In the genomic region with DNA sequence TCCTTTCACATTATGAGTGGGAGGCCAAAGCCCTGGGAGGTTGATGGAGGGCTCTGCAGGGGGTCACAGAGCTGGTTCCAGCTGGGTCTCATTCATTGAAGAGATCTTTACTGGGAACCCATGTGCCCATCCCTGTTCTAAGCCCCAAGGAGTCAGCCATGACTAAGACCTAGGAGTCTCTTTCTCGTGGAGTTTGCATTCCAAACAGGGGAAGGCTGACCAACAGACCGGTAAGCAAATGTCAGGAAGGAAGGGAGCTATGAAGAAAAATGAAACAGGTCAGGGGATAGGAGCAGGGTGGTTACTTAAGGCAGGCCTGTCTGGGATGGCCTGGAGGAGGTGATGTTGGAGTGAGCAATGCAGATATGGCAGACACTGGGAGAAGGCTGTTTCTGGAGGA, we compare ENCODE assay signal across 19 cellular contexts. TPM values are rescaled to one million over a fixed set of nuclear protein-coding genes. Genes with fewer than 3 reads are reported as not detected.
DNase-seq lines count a peak whose midpoint lies in the region; ATAC-seq, FAIRE-seq and TF ChIP-seq lines count a peak whose summit lies in the region.
"Had no signal": no experiment of that assay in that cellular context is flagged by ENCODE, and none has a peak within 500 bp of the region (broad histone marks: within the 10 kb centered on the region; RNA-seq: fewer than 3 reads in every experiment).

No MANE protein-coding gene starts in this region.

- TF ChIP-seq CTCF in astrocyte (IDR thresholded peaks at IDR 0.05; ENCODE audit: insufficient read depth, low read depth, low read length) (no peak), nephron progenitor cell (IDR thresholded peaks at IDR 0.05) (no peak)

- H3K27ac Mint-ChIP-seq in astrocyte (ENCODE audit: unreplicated experiment): no peak overlapping the region
- H3K27ac Mint-ChIP-seq in nephron progenitor cell: peak overlapping the region; percentile 35
- no peak overlapping the region for H3K27ac Mint-ChIP-seq in CD4-positive, alpha-beta memory T cell
- H3K27ac Mint-ChIP-seq: CD14-positive monocyte; CD8-positive, alpha-beta memory T cell had no signal

- peaks cover 4% of the 10 kb centered on the region for H3K36me3 Mint-ChIP-seq in astrocyte (ENCODE audit: low read depth, unreplicated experiment)
- no peaks in the 10 kb centered on the region for H3K36me3 Mint-ChIP-seq in nephron progenitor cell (ENCODE audit: low read depth)
- H3K36me3 Mint-ChIP-seq in CD4-positive, alpha-beta memory T cell: no peaks in the 10 kb centered on the region
- H3K36me3 Mint-ChIP-seq: CD14-positive monocyte; CD8-positive, alpha-beta memory T cell had no signal

- intact Hi-C loops in CD4-positive, alpha-beta memory T cell (cut with micrococcal nuclease): no loop called here

- no peaks in the 10 kb centered on the region for H3K9me3 Mint-ChIP-seq in astrocyte (ENCODE audit: unreplicated experiment)
- H3K9me3 Mint-ChIP-seq in nephron progenitor cell: no peaks in the 10 kb centered on the region
- no peaks in the 10 kb centered on the region for H3K9me3 Mint-ChIP-seq in CD4-positive, alpha-beta memory T cell
- H3K9me3 Mint-ChIP-seq: CD14-positive monocyte had no signal

- no peak overlapping the region for H3K4me3 ChIP-seq in astrocyte (ENCODE audit: insufficient read depth, low read depth, low read length)
- no peak overlapping the region for H3K4me3 ChIP-seq in CD4-positive, alpha-beta memory T cell (ENCODE audit: low read length in 2 of 2)
- H3K4me3 ChIP-seq: A549, GM12878, GM23248 had no signal

- H3K27me3 ChIP-seq in astrocyte (ENCODE audit: insufficient read depth, low read length): peaks cover 34% of the 10 kb centered on the region
- H3K27me3 ChIP-seq in CD4-positive, alpha-beta memory T cell (ENCODE audit: insufficient read depth, low read length): no peaks in the 10 kb centered on the region

- no peak overlapping the region for H3K4me2 ChIP-seq in astrocyte (ENCODE audit: low read length)
- H3K4me2 ChIP-seq: A549 had no signal

- no peaks in the 10 kb centered on the region for H3K4me1 ChIP-seq in astrocyte (ENCODE audit: insufficient read depth, low read length)
- no peaks in the 10 kb centered on the region for H3K4me1 ChIP-seq in CD4-positive, alpha-beta memory T cell (ENCODE audit: insufficient read depth, low read length)
- H3K4me1 ChIP-seq: A549, Caco-2 had no signal

- no peaks in the 10 kb centered on the region for H4K20me1 ChIP-seq in astrocyte (ENCODE audit: insufficient read depth, low read length)

- H2AFZ ChIP-seq in astrocyte (ENCODE audit: low read depth, low read length): no peak overlapping the region
- H2AFZ ChIP-seq: GM23248 had no signal

- H3K27ac ChIP-seq in astrocyte (ENCODE audit: low read depth, low read length): no peak overlapping the region
- no peak overlapping the region for H3K27ac ChIP-seq in CD4-positive, alpha-beta memory T cell (ENCODE audit: low read depth, low read length)
- H3K27ac ChIP-seq: A549, GM23248 had no signal

- peaks cover 8% of the 10 kb centered on the region for H3K4me1 Mint-ChIP-seq in astrocyte (ENCODE audit: low read depth, unreplicated experiment)
- H3K4me1 Mint-ChIP-seq in nephron progenitor cell: peaks cover 36% of the 10 kb centered on the region
- peaks cover 0 to 4% (median 0%) of the 10 kb centered on the region in 4 donors for H3K4me1 Mint-ChIP-seq in CD4-positive, alpha-beta memory T cell
- H3K4me1 Mint-ChIP-seq: CD8-positive, alpha-beta memory T cell had no signal

- no peaks in the 10 kb centered on the region for H3K36me3 ChIP-seq in astrocyte (ENCODE audit: insufficient read depth, low read length)
- no peaks in the 10 kb centered on the region for H3K36me3 ChIP-seq in CD4-positive, alpha-beta memory T cell (ENCODE audit: insufficient read depth, low read length)

- H3K4me3 Mint-ChIP-seq in astrocyte (ENCODE audit: unreplicated experiment): peak overlapping the region; percentile 31
- H3K4me3 Mint-ChIP-seq in nephron progenitor cell: no peak overlapping the region
- no peak overlapping the region for H3K4me3 Mint-ChIP-seq in CD4-positive, alpha-beta memory T cell
- H3K4me3 Mint-ChIP-seq: CD14-positive monocyte had no signal

- DNase-seq in HTR-8/SVneo (ENCODE audit: insufficient read length, low spot score) (no peak), astrocyte (ENCODE audit: low read depth) (no peak), nephron progenitor cell (no peak), DMS153 (lab: John Stamatoyannopoulos, UW) (no peak), NCI-H1930 (lab: John Stamatoyannopoulos, UW) (no peak)
- DNase-seq in CD4-positive, alpha-beta memory T cell: no peak
- DNase-seq: Caco-2; CD8-positive, alpha-beta memory T cell; GM23248 had no signal

- POLR2A ChIA-PET in CD4-positive, alpha-beta memory T cell (lab: Charles Lee; ENCODE audit: partially characterized antibody): no interaction called here

- H3K9me3 ChIP-seq in astrocyte (ENCODE audit: insufficient read depth, low read depth, low read length): no peaks in the 10 kb centered on the region
- H3K9me3 ChIP-seq in CD4-positive, alpha-beta memory T cell (ENCODE audit: control insufficient read depth in 1 of 2, low read length in 2 of 2): no peaks in the 10 kb centered on the region
- H3K9me3 ChIP-seq: A549, Caco-2 had no signal

- no peak overlapping the region for H3K9ac ChIP-seq in astrocyte (ENCODE audit: low read length)
- H3K9ac ChIP-seq: GM23248 had no signal

- CTCF ChIA-PET in CD4-positive, alpha-beta memory T cell (lab: Charles Lee; ENCODE audit: partially characterized antibody): no interaction called here

- no peaks in the 10 kb centered on the region for H3K79me2 ChIP-seq in astrocyte (ENCODE audit: insufficient read depth, low read length)

- no peak for ATAC-seq in SK-N-SH treated with all-trans-retinoic acid at 6 μM for 48 hours
- ATAC-seq: GM12878, HepG2 had no signal

- H3K27me3 Mint-ChIP-seq in astrocyte (ENCODE audit: low read depth, unreplicated experiment) (peaks cover 42% of the 10 kb centered on the region), nephron progenitor cell (ENCODE audit: low read depth, poor library complexity) (peaks cover 6% of the 10 kb centered on the region)
- peaks cover 16 to 18% of the 10 kb centered on the region in 2 donors for H3K27me3 Mint-ChIP-seq in CD4-positive, alpha-beta memory T cell

- FAIRE-seq in HTR-8/SVneo (lab: Jason Lieb, UNC): peak; percentile 57
- no peak for FAIRE-seq in astrocyte (lab: Jason Lieb, UNC)
- FAIRE-seq: A549, GM12878, GM18507, H54, HepG2 had no signal

TF ChIP-seq in SK-N-SH treated with all-trans-retinoic acid at 6 μM for 48 hours, 23 proteins besides CTCF, POLR2A, EP300 and RAD21 (continues in another document):
- TF ChIP-seq ZNF70 (CRISPR knock-in tag; IDR thresholded peaks at IDR 0.05) (no peak), RARB (CRISPR knock-in tag; IDR thresholded peaks at IDR 0.05) (no peak), BACH2 (CRISPR knock-in tag; IDR thresholded peaks at IDR 0.05; ENCODE audit: borderline replicate concordance) (no peak), GLIS3 (CRISPR knock-in tag; IDR thresholded peaks at IDR 0.05) (no peak), TOX (CRISPR knock-in tag; IDR thresholded peaks at IDR 0.05; ENCODE audit: borderline replicate concordance) (no peak), CSDC2 (CRISPR knock-in tag; IDR thresholded peaks at IDR 0.05) (no peak), SNAI2 (CRISPR knock-in tag; IDR thresholded peaks at IDR 0.05) (no peak), TCF4 (CRISPR knock-in tag; IDR thresholded peaks at IDR 0.05; ENCODE audit: borderline replicate concordance) (no peak), ISL1 (CRISPR knock-in tag; IDR thresholded peaks at IDR 0.05) (no peak)
- TF ChIP-seq, protein P1, sequence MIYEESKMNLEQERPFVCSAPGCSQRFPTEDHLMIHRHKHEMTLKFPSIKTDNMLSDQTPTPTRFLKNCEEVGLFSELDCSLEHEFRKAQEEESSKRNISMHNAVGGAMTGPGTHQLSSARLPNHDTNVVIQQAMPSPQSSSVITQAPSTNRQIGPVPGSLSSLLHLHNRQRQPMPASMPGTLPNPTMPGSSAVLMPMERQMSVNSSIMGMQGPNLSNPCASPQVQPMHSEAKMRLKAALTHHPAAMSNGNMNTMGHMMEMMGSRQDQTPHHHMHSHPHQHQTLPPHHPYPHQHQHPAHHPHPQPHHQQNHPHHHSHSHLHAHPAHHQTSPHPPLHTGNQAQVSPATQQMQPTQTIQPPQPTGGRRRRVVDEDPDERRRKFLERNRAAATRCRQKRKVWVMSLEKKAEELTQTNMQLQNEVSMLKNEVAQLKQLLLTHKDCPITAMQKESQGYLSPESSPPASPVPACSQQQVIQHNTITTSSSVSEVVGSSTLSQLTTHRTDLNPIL (CRISPR knock-in tag; IDR thresholded peaks at IDR 0.05; ENCODE audit: low read depth): no peak
- TF ChIP-seq, protein P2, sequence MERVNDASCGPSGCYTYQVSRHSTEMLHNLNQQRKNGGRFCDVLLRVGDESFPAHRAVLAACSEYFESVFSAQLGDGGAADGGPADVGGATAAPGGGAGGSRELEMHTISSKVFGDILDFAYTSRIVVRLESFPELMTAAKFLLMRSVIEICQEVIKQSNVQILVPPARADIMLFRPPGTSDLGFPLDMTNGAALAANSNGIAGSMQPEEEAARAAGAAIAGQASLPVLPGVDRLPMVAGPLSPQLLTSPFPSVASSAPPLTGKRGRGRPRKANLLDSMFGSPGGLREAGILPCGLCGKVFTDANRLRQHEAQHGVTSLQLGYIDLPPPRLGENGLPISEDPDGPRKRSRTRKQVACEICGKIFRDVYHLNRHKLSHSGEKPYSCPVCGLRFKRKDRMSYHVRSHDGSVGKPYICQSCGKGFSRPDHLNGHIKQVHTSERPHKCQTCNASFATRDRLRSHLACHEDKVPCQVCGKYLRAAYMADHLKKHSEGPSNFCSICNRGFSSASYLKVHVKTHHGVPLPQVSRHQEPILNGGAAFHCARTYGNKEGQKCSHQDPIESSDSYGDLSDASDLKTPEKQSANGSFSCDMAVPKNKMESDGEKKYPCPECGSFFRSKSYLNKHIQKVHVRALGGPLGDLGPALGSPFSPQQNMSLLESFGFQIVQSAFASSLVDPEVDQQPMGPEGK (CRISPR knock-in tag; IDR thresholded peaks at IDR 0.05; ENCODE audit: borderline replicate concordance): no peak

RNA-seq across cellular contexts. Expression of a gene that starts 31.5 kb away (rescaled TPM):
- not detected in 2 replicates for total RNA-seq in astrocyte
- total RNA-seq in CD4-positive, alpha-beta memory T cell: not detected
- polyA plus RNA-seq in CD4-positive, alpha-beta memory T cell: not detected
- total RNA-seq: CD8-positive, alpha-beta memory T cell; G401; GM12878; GM23248; HepG2; HT1080 had no signal
- polyA plus RNA-seq: A549; BJ; CD14-positive monocyte; CD8-positive, alpha-beta memory T cell; GM23248 had no signal

RNA-seq across cellular contexts. Expression of a gene that starts 46.3 kb away (rescaled TPM):
- total RNA-seq in astrocyte: 0.14 and 0.16 TPM in 2 replicates
- total RNA-seq in CD4-positive, alpha-beta memory T cell: not detected
- polyA plus RNA-seq in CD4-positive, alpha-beta memory T cell: not detected
- total RNA-seq: CD8-positive, alpha-beta memory T cell; G401; GM23248; HepG2; HT1080 had no signal
- polyA plus RNA-seq: A549; BJ; CD14-positive monocyte; CD8-positive, alpha-beta memory T cell; GM12878; GM23248; HepG2 had no signal
